ENCODE assay signal across 1 cellular context in genomic region chr6:35611235-35611634, GRCh38.
TF ChIP-seq lines count a peak whose summit lies in the region.

No MANE protein-coding gene starts in this region.

TF ChIP-seq in WTC11, 78 proteins besides CTCF, POLR2A, EP300 and RAD21 (continued from another document):
- TF ChIP-seq PRDM15 (CRISPR knock-in tag; IDR thresholded peaks at IDR 0.05) (no peak), CREB1 (CRISPR knock-in tag; IDR thresholded peaks at IDR 0.05) (no peak), ZNF121 (CRISPR knock-in tag; IDR thresholded peaks at IDR 0.05) (no peak), TCF7 (CRISPR knock-in tag; IDR thresholded peaks at IDR 0.05; ENCODE audit: low read depth) (no peak), GABPB1 (CRISPR knock-in tag; IDR thresholded peaks at IDR 0.05) (no peak), ZSCAN18 (CRISPR knock-in tag; IDR thresholded peaks at IDR 0.05) (no peak), ATF6 (CRISPR knock-in tag; IDR thresholded peaks at IDR 0.05) (no peak), ATF1 (CRISPR knock-in tag; IDR thresholded peaks at IDR 0.05) (no peak)
